ENCODE assay signal across 1 cellular context in genomic region chr13:75458696-75459422, GRCh38.
A peak's percentile ranks its signal among the peaks of the same experiment; 100 is the strongest.
TF ChIP-seq lines count a peak whose summit lies in the region.

No MANE protein-coding gene starts in this region.

TF ChIP-seq in HepG2, 621 proteins besides CTCF, POLR2A, EP300 and RAD21 (continued from another document and continues in another):
- TF ChIP-seq TFDP2 (CRISPR knock-in tag; IDR thresholded peaks at IDR 0.05) = peak; percentile 46; the same call in 1 of the 2 replicates
- TF ChIP-seq HNF1B (CRISPR knock-in tag; IDR thresholded peaks at IDR 0.05) = 0 out of 2 replicates have a peak, but pooled peaks have one; percentile 65
- no peak for TF ChIP-seq ZNF7 (CRISPR knock-in tag; IDR thresholded peaks at IDR 0.05)
- TF ChIP-seq ZNF558 (CRISPR knock-in tag; IDR thresholded peaks at IDR 0.05; ENCODE audit: borderline replicate concordance) = no peak
- no peak for TF ChIP-seq ZNF10 (CRISPR knock-in tag; IDR thresholded peaks at IDR 0.05; ENCODE audit: borderline replicate concordance, low read depth)
- TF ChIP-seq ZNF720 (CRISPR knock-in tag; IDR thresholded peaks at IDR 0.05) = no peak
- no peak for TF ChIP-seq ZNF512 (CRISPR knock-in tag; IDR thresholded peaks at IDR 0.05)
- no peak for TF ChIP-seq HNRNPLL (IDR thresholded peaks at IDR 0.05; ENCODE audit: low read depth, low read length, poor library complexity, severe bottlenecking)
- TF ChIP-seq TIGD3 (CRISPR knock-in tag; IDR thresholded peaks at IDR 0.05; ENCODE audit: borderline replicate concordance) = no peak
- TF ChIP-seq WIZ (CRISPR knock-in tag; IDR thresholded peaks at IDR 0.05) = no peak
- no peak for TF ChIP-seq LRRFIP1 (CRISPR knock-in tag; conservative IDR thresholded peaks at IDR 0.05)
- no peak for TF ChIP-seq ZNF30 (CRISPR knock-in tag; IDR thresholded peaks at IDR 0.05)
- TF ChIP-seq ZNF570 (CRISPR knock-in tag; IDR thresholded peaks at IDR 0.05; ENCODE audit: borderline replicate concordance) = no peak
- no peak for TF ChIP-seq MAZ (IDR thresholded peaks at IDR 0.05; ENCODE audit: borderline replicate concordance, low read depth, low read length)
- no peak for TF ChIP-seq MAZ (CRISPR knock-in tag; IDR thresholded peaks at IDR 0.05; ENCODE audit: low read depth)
- TF ChIP-seq, protein P1, sequence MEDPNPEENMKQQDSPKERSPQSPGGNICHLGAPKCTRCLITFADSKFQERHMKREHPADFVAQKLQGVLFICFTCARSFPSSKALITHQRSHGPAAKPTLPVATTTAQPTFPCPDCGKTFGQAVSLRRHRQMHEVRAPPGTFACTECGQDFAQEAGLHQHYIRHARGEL (CRISPR knock-in tag; IDR thresholded peaks at IDR 0.05) = no peak
- TF ChIP-seq CREB1 (IDR thresholded peaks at IDR 0.05) = no peak
- TF ChIP-seq CREB1 (CRISPR knock-in tag; IDR thresholded peaks at IDR 0.05) = peak; percentile 77
- peak; percentile 89 for TF ChIP-seq PITX1 (CRISPR knock-in tag; IDR thresholded peaks at IDR 0.05)
- peak; percentile 68; the same call in 1 of the 3 replicates for TF ChIP-seq MXI1 (IDR thresholded peaks at IDR 0.05; ENCODE audit: borderline replicate concordance, low read depth, low read length)
- no peak for TF ChIP-seq CSRNP2 (CRISPR knock-in tag; conservative IDR thresholded peaks at IDR 0.05; ENCODE audit: low read depth)
- TF ChIP-seq ZKSCAN5 (CRISPR knock-in tag; IDR thresholded peaks at IDR 0.05) = no peak
- TF ChIP-seq ZMAT3 (CRISPR knock-in tag; conservative IDR thresholded peaks at IDR 0.05) = no peak; the same call in 1 of the 2 replicates
- TF ChIP-seq ZBTB39 (CRISPR knock-in tag; IDR thresholded peaks at IDR 0.05) = peak; percentile 73; the same call in 1 of the 2 replicates
- TF ChIP-seq ZNF230 (CRISPR knock-in tag; IDR thresholded peaks at IDR 0.05) = no peak
- no peak for TF ChIP-seq ZFAT (CRISPR knock-in tag; conservative IDR thresholded peaks at IDR 0.05)
- TF ChIP-seq, protein P2, sequence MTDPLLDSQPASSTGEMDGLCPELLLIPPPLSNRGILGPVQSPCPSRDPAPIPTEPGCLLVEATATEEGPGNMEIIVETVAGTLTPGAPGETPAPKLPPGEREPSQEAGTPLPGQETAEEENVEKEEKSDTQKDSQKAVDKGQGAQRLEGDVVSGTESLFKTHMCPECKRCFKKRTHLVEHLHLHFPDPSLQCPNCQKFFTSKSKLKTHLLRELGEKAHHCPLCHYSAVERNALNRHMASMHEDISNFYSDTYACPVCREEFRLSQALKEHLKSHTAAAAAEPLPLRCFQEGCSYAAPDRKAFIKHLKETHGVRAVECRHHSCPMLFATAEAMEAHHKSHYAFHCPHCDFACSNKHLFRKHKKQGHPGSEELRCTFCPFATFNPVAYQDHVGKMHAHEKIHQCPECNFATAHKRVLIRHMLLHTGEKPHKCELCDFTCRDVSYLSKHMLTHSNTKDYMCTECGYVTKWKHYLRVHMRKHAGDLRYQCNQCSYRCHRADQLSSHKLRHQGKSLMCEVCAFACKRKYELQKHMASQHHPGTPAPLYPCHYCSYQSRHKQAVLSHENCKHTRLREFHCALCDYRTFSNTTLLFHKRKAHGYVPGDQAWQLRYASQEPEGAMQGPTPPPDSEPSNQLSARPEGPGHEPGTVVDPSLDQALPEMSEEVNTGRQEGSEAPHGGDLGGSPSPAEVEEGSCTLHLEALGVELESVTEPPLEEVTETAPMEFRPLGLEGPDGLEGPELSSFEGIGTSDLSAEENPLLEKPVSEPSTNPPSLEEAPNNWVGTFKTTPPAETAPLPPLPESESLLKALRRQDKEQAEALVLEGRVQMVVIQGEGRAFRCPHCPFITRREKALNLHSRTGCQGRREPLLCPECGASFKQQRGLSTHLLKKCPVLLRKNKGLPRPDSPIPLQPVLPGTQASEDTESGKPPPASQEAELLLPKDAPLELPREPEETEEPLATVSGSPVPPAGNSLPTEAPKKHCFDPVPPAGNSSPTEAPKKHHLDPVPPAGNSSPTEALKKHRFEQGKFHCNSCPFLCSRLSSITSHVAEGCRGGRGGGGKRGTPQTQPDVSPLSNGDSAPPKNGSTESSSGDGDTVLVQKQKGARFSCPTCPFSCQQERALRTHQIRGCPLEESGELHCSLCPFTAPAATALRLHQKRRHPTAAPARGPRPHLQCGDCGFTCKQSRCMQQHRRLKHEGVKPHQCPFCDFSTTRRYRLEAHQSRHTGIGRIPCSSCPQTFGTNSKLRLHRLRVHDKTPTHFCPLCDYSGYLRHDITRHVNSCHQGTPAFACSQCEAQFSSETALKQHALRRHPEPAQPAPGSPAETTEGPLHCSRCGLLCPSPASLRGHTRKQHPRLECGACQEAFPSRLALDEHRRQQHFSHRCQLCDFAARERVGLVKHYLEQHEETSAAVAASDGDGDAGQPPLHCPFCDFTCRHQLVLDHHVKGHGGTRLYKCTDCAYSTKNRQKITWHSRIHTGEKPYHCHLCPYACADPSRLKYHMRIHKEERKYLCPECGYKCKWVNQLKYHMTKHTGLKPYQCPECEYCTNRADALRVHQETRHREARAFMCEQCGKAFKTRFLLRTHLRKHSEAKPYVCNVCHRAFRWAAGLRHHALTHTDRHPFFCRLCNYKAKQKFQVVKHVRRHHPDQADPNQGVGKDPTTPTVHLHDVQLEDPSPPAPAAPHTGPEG (CRISPR knock-in tag; IDR thresholded peaks at IDR 0.05) = no peak
- TF ChIP-seq NCOA2 (CRISPR knock-in tag; IDR thresholded peaks at IDR 0.05) = peak; percentile 95
- TF ChIP-seq RFX1 (IDR thresholded peaks at IDR 0.05) = no peak
- peak; percentile 74 for TF ChIP-seq BCL6 (CRISPR knock-in tag; IDR thresholded peaks at IDR 0.05)
- TF ChIP-seq, protein P3, sequence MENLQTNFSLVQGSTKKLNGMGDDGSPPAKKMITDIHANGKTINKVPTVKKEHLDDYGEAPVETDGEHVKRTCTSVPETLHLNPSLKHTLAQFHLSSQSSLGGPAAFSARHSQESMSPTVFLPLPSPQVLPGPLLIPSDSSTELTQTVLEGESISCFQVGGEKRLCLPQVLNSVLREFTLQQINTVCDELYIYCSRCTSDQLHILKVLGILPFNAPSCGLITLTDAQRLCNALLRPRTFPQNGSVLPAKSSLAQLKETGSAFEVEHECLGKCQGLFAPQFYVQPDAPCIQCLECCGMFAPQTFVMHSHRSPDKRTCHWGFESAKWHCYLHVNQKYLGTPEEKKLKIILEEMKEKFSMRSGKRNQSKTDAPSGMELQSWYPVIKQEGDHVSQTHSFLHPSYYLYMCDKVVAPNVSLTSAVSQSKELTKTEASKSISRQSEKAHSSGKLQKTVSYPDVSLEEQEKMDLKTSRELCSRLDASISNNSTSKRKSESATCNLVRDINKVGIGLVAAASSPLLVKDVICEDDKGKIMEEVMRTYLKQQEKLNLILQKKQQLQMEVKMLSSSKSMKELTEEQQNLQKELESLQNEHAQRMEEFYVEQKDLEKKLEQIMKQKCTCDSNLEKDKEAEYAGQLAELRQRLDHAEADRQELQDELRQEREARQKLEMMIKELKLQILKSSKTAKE (CRISPR knock-in tag; IDR thresholded peaks at IDR 0.05; ENCODE audit: borderline replicate concordance) = peak; percentile 77
- TF ChIP-seq ZNF746 (CRISPR knock-in tag; IDR thresholded peaks at IDR 0.05) = peak; percentile 46; the same call in 1 of the 2 replicates
- TF ChIP-seq ZNF296 (CRISPR knock-in tag; conservative IDR thresholded peaks at IDR 0.05) = no peak
- TF ChIP-seq ZNF235 (CRISPR knock-in tag; IDR thresholded peaks at IDR 0.05; ENCODE audit: borderline replicate concordance) = no peak
- no peak for TF ChIP-seq ZNF770 (CRISPR knock-in tag; IDR thresholded peaks at IDR 0.05)
